Comparison of ENCODE assay signal across 21 cellular contexts in genomic region chr5:33614039-33614438, GRCh38.
"Had no signal": no experiment of that assay in that cellular context is flagged by ENCODE, and none has a peak within 500 bp of the region (broad histone marks: within the 10 kb centered on the region; RNA-seq: fewer than 3 reads in every experiment).

No MANE protein-coding gene starts in this region.

- H3K27ac ChIP-seq: HL-60, RWPE1 had no signal

- ATAC-seq: Panc1, PC-3 had no signal

- H3K27me3 ChIP-seq: MG63 had no signal

- H3K9ac ChIP-seq: SK-N-SH had no signal

- H3K4me3 ChIP-seq: MG63 had no signal

- DNase-seq: KBM-7; MG63; NCI-H1092; NCI-H1105 treated with DMSO at 0.1 percent for 48 hours; NCI-H1417 treated with DMSO at 0.1 percent for 48 hours; NCI-H146; NCI-H1694 treated with DMSO at 0.1 percent for 48 hours; NCI-H1930; NCI-H2081; NCI-H2107; NCI-H2227 treated with DMSO at 0.1 percent for 48 hours; NCI-H524; NCI-H526 treated with DMSO at 0.1 percent for 48 hours; NCI-H748 treated with DMSO at 0.1 percent for 48 hours; NK-92 treated with Interleukin-12 subunit alpha and Interleukin-12 subunit beta, amount 100 ng/mL, for 24 hours; PC-3; SHP77; SK-N-SH had no signal

- H3K9me3 ChIP-seq: MG63, SK-N-SH had no signal

- H3K36me3 ChIP-seq: MG63 had no signal

- H3K4me2 ChIP-seq: SK-N-SH had no signal
